14 cellular contexts compared by ENCODE assay signal in the genomic region with DNA sequence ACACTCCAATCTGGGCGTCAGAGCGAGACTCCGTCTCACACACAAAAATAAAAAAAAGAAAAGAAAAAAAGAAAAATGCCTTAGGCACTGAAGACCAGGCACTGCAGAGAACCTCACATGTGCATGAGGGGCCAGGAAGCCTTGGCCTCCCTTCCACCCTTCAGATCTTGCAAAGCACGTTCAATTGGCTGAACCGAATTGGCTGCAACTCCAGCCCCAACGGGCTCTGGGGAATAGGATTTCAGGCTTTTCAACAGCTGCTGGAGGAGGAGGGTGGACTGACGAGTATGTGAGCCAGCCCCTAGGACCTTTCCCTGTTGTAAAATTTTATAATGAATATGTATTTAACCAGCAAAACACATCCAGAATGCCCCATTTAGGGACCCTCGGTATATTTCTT. TPM values are rescaled to one million over a fixed set of nuclear protein-coding genes. Genes with fewer than 3 reads are reported as not detected.
DNase-seq lines count a peak whose midpoint lies in the region; ATAC-seq and TF ChIP-seq lines count a peak whose summit lies in the region.
"Had no signal": no experiment of that assay in that cellular context is flagged by ENCODE, and none has a peak within 500 bp of the region (broad histone marks: within the 10 kb centered on the region; RNA-seq: fewer than 3 reads in every experiment).

No MANE protein-coding gene starts in this region.

- ATAC-seq in heart left ventricle (peak; percentile 4 to 48 (median 30)), HG03025 (IDR thresholded peaks at IDR 0.05; ENCODE audit: low FRiP score, unreplicated experiment) (no peak)

- H3K9ac ChIP-seq in SK-N-MC (ENCODE audit: insufficient read length) = no peak overlapping the region

- no peaks in the 10 kb centered on the region for H3K27me3 ChIP-seq in heart left ventricle

- peak; percentile 94 for DNase-seq in LHCN-M2 (ENCODE audit: low read depth)
- no peak for DNase-seq in SK-N-MC (ENCODE audit: low read depth, low spot score)
- peak; percentile 64 to 79 (median 76) for DNase-seq in heart left ventricle
- peak; percentile 30 for DNase-seq in retina
- DNase-seq in activated CD4-positive, alpha-beta T cell treated with anti-CD3 and anti-CD28 coated beads for 1 hour = no peak
- DNase-seq in NCI-H345 treated with DMSO at 0.1 percent for 48 hours (lab: John Stamatoyannopoulos, UW; ENCODE audit: unreplicated experiment) = no peak
- no peak for DNase-seq in NCI-H2029 (lab: John Stamatoyannopoulos, UW)
- DNase-seq: activated CD4-positive, alpha-beta T cell treated with anti-CD3 and anti-CD28 coated beads, Interleukin-2, amount 50 U/mL, for 1 hour; AML-193; IMR-90; NCI-H1048; NCI-H524 treated with DMSO at 0.1 percent for 48 hours; occipital lobe had no signal

- H3K36me3 ChIP-seq in SK-N-MC (ENCODE audit: insufficient read depth, low read length) (no peaks in the 10 kb centered on the region), heart left ventricle (peaks cover 0 to 68% (median 47%) of the 10 kb centered on the region in 9 donors)

- no peak for TF ChIP-seq POLR2A in heart left ventricle (IDR thresholded peaks at IDR 0.05)

- TF ChIP-seq CTCF in heart left ventricle (IDR thresholded peaks at IDR 0.05) = no peak

- H3K27ac ChIP-seq in SK-N-MC = 0 out of 2 replicates have a peak overlapping the region, but pooled peaks have one; percentile 1
- peak overlapping the region in 4 of 12 donors; percentile 12 to 57 (median 26) for H3K27ac ChIP-seq in heart left ventricle

- 58 to 64% (median 62%) methylated on average over 8 of the region's 8 CpGs for WGBS in heart left ventricle, 4 donors

- H3K4me3 ChIP-seq in SK-N-MC (no peak overlapping the region), heart left ventricle (no peak overlapping the region)

- H3K9me3 ChIP-seq in SK-N-MC (ENCODE audit: low read depth, low read length) = no peaks in the 10 kb centered on the region
- no peaks in the 10 kb centered on the region for H3K9me3 ChIP-seq in heart left ventricle

- intact Hi-C loops in heart left ventricle (cut with DNase I) = no loop called here

- H3K4me1 ChIP-seq in heart left ventricle = peaks cover 0 to 46% (median 17%) of the 10 kb centered on the region in 12 donors

RNA-seq across cellular contexts. Expression of a gene that starts 16.7 kb away (rescaled TPM):
- total RNA-seq in LHCN-M2 (2014; rRNA removed) (31.7 and 32.9 TPM in 2 replicates), heart left ventricle (100 to 1,000 TPM in 7 of 9 donors, 10 to 100 TPM in 2; 63.8 to 181 (median 125) TPM)
- polyA plus RNA-seq in LHCN-M2 (2012) = 83.4 TPM
- polyA plus RNA-seq in heart left ventricle = 100 to 1,000 TPM; 138 to 152 TPM

Comparison
In these comparisons a context has a peak if more than half of its experiments do, and no peak if none do; other contexts are left out.
1. DNase-seq: peak in LHCN-M2 (single experiment), heart left ventricle (5 of 5) and retina (single experiment); none in SK-N-MC (single experiment), activated CD4-positive, alpha-beta T cell treated with anti-CD3 and anti-CD28 coated beads for 1 hour (single experiment), NCI-H345 treated with DMSO at 0.1 percent for 48 hours (single experiment) and NCI-H2029 (single experiment).